In the genomic region with DNA sequence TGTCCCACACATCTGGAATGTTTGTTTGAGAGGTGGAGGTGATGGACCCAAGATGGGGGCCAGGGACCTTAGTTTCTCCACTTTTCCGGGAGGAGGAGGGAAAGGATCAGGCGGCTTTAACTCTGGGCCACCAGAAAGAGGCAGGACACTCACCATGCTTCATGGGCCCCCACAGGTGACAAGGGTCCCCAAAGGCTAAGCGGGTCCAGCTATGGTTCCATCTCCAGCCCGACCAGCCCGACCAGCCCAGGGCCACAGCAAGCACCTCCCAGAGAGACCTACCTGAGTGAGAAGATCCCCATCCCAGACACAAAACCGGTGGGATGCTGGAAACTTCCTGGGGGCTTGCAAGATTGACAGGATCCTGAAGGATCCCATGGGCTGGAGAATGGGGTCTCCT, we compare ENCODE assay signal across 17 cellular contexts. TPM values are rescaled to one million over a fixed set of nuclear protein-coding genes. Genes with fewer than 3 reads are reported as not detected.
"Had no signal": no experiment of that assay in that cellular context is flagged by ENCODE, and none has a peak within 500 bp of the region (broad histone marks: within the 10 kb centered on the region; RNA-seq: fewer than 3 reads in every experiment).

No MANE protein-coding gene starts in this region.

- DNase-seq: activated CD4-positive, alpha-beta memory T cell treated with anti-CD3 and anti-CD28 coated beads for 36 hours; activated gamma-delta T cell treated with Interleukin-2 at 50 U/mL for 16 hours; activated naive CD8-positive, alpha-beta T cell treated with anti-CD3 and anti-CD28 coated beads for 36 hours; activated T-cell treated with anti-CD3 and anti-CD28 coated beads, Interleukin-2, amount 50 U/mL, for 72 hours; foreskin keratinocyte; natural killer cell; stimulated activated CD4-positive, alpha-beta T cell treated with anti-CD3 and anti-CD28 coated beads, Interleukin-12 subunit alpha, Interleukin-12 subunit beta, amount 100 ng/mL, for 4 hours; stimulated activated naive CD4-positive, alpha-beta T cell treated with Interleukin-2 at 50 U/mL for 16 hours; T-cell; T1000; testis had no signal

- H3K27me3 ChIP-seq: foreskin keratinocyte, heart left ventricle, right lobe of liver, testis had no signal

- ATAC-seq: activated T-cell treated with anti-CD3 and anti-CD28 coated beads, Interleukin-2, amount 50 U/mL, for 72 hours; foreskin keratinocyte; T-cell had no signal

- H3K4me3 ChIP-seq: lung, psoas muscle, right lobe of liver had no signal

- H3K27ac ChIP-seq: foreskin keratinocyte, psoas muscle, testis, VCaP had no signal

- H3K36me3 ChIP-seq: heart left ventricle, right lobe of liver had no signal

- H3K4me1 ChIP-seq: psoas muscle, right lobe of liver had no signal

- H3K9me3 ChIP-seq: heart left ventricle, psoas muscle, right lobe of liver, testis had no signal

RNA-seq across cellular contexts. Expression of gene CATIP, which starts 26.1 kb away (rescaled TPM):
- total RNA-seq: activated CD4-positive, alpha-beta memory T cell treated with anti-CD3 and anti-CD28 coated beads for 36 hours; activated naive CD8-positive, alpha-beta T cell treated with anti-CD3 and anti-CD28 coated beads for 36 hours; activated T-cell treated with anti-CD3 and anti-CD28 coated beads, Interleukin-2, amount 50 U/mL, for 72 hours; foreskin keratinocyte; omental fat pad; psoas muscle; right lobe of liver; T-cell had no signal
- polyA plus RNA-seq: foreskin keratinocyte, psoas muscle had no signal

RNA-seq across cellular contexts. Expression of gene VIL1, which starts 36.1 kb away (rescaled TPM):
- total RNA-seq: activated CD4-positive, alpha-beta memory T cell treated with anti-CD3 and anti-CD28 coated beads for 36 hours; activated naive CD8-positive, alpha-beta T cell treated with anti-CD3 and anti-CD28 coated beads for 36 hours; activated T-cell treated with anti-CD3 and anti-CD28 coated beads, Interleukin-2, amount 50 U/mL, for 72 hours; foreskin keratinocyte; heart left ventricle; omental fat pad; psoas muscle had no signal
